Comparison of ENCODE assay signal across 18 cellular contexts in genomic region chr14:37036669-37037341, GRCh38.
A peak's percentile ranks its signal among the peaks of the same experiment; 100 is the strongest.
DNase-seq lines count a peak whose midpoint lies in the region; ATAC-seq, FAIRE-seq and TF ChIP-seq lines count a peak whose summit lies in the region.
"Had no signal": no experiment of that assay in that cellular context is flagged by ENCODE, and none has a peak within 500 bp of the region (broad histone marks: within the 10 kb centered on the region; RNA-seq: fewer than 3 reads in every experiment).

No MANE protein-coding gene starts in this region.

- in situ Hi-C loops in KBM-7 (cut with MboI; ENCODE audit: low pct_unique_long_range_greater_than_20kb, low sequenced_read_pairs) (no loop called here), astrocyte of the cerebellum (cut with HindIII; ENCODE audit: low sequenced_read_pairs) (no loop called here)

- no peak for ATAC-seq in HG02571 (IDR thresholded peaks at IDR 0.05; ENCODE audit: unreplicated experiment)
- ATAC-seq: right cardiac atrium had no signal

- no peaks in the 10 kb centered on the region for H3K27me3 ChIP-seq in BE2C

- no peaks in the 10 kb centered on the region for H3K36me3 ChIP-seq in BE2C

- no peak overlapping the region for H3K4me3 ChIP-seq in astrocyte of the cerebellum (ENCODE audit: low read depth, low read length)
- H3K4me3 ChIP-seq in BE2C (ENCODE audit: low read depth, low read length) = no peak overlapping the region

- no peaks in the 10 kb centered on the region for H3K4me1 ChIP-seq in BE2C

- peak; percentile 23 for DNase-seq in GM03348 (ENCODE audit: low spot score)
- DNase-seq in KBM-7 = peak; percentile 33
- DNase-seq in astrocyte of the cerebellum (ENCODE audit: low read depth) = peak; percentile 28
- DNase-seq in renal cortical epithelial cell (ENCODE audit: low read depth) = peak; percentile 43
- no peak for DNase-seq in HTR-8/SVneo (ENCODE audit: insufficient read length, low spot score)
- DNase-seq in BE2C = no peak
- no peak for DNase-seq in middle frontal gyrus (ENCODE audit: extremely low spot score, low spot score)
- DNase-seq: activated CD4-positive, alpha-beta T cell treated with anti-CD3 and anti-CD28 coated beads for 4 hours; activated T-cell treated with anti-CD3 and anti-CD28 coated beads, Interleukin-2, amount 50 U/mL, for 24 hours; aorta; CD4-positive, CD25-positive, alpha-beta regulatory T cell; effector CD8-positive, alpha-beta T cell; Karpas-422; naive B cell; right cardiac atrium; stimulated activated naive CD4-positive, alpha-beta T cell had no signal

- no peaks in the 10 kb centered on the region for H3K9me3 ChIP-seq in BE2C

- FAIRE-seq in HTR-8/SVneo (lab: Jason Lieb, UNC) = no peak
- FAIRE-seq: keratinocyte had no signal

- TF ChIP-seq CTCF in astrocyte of the cerebellum (IDR thresholded peaks at IDR 0.05; ENCODE audit: low read depth, low read length, missing control alignments) = no peak
- TF ChIP-seq CTCF in BE2C (IDR thresholded peaks at IDR 0.05; ENCODE audit: low read depth, low read length) = no peak

Comparison
In these comparisons a context has a peak if more than half of its experiments do, and no peak if none do; other contexts are left out.
1. DNase-seq: peak in GM03348 (single experiment), KBM-7 (single experiment), astrocyte of the cerebellum (single experiment) and renal cortical epithelial cell (single experiment); none in HTR-8/SVneo (single experiment), BE2C (single experiment) and middle frontal gyrus (single experiment).